Comparison of ENCODE assay signal across 12 cellular contexts in the genomic region with DNA sequence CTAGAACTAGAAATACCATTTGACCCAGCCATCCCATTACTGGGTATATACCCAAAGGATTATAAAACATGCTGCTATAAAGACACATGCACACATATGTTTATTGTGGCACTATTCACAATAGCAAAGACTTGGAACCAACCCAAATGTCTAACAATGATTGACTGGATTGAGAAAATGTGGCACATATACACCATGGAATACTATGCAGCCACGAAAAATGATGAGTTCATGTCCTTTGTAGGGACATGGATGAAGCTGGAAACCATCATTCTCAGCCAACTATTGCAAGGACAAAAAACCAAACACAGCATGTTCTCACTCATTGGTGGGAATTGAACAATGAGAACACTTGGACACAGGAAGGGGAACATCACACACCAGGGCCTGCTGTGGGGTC. TPM values are rescaled to one million over a fixed set of nuclear protein-coding genes. Genes with fewer than 3 reads are reported as not detected.
"Had no signal": no experiment of that assay in that cellular context is flagged by ENCODE, and none has a peak within 500 bp of the region (broad histone marks: within the 10 kb centered on the region; RNA-seq: fewer than 3 reads in every experiment).

No MANE protein-coding gene starts in this region.

RNA-seq across cellular contexts. Expression of a gene that starts 57.8 kb away (rescaled TPM):
- total RNA-seq: activated B cell treated with CpG ODN at 0.5 μM for 24 hours; activated CD4-positive, alpha-beta memory T cell treated with anti-CD3 and anti-CD28 coated beads, Interleukin-2, amount 10 ng/mL, durations not matched to agents 7 days and 5 days; activated CD4-positive, alpha-beta T cell treated with anti-CD3 and anti-CD28 coated beads for 36 hours; activated CD4-positive, alpha-beta T cell treated with anti-CD3 and anti-CD28 coated beads, Interleukin-2, amount 10 ng/mL, durations not matched to agents 24 days and 14 days; activated CD4-positive, alpha-beta T cell treated with anti-CD3 and anti-CD28 coated beads, Interleukin-2, amount 10 ng/mL, durations not matched to agents 7 days and 5 days; activated CD8-positive, alpha-beta memory T cell treated with anti-CD3 and anti-CD28 coated beads, Interleukin-2, amount 10 ng/mL, durations not matched to agents 7 days and 5 days; activated CD8-positive, alpha-beta T cell treated with anti-CD3 and anti-CD28 coated beads for 36 hours; activated CD8-positive, alpha-beta T cell treated with anti-CD3 and anti-CD28 coated beads, Interleukin-2, amount 10 ng/mL, durations not matched to agents 7 days and 5 days; T-helper 1 cell treated with Interleukin-12 subunit alpha and Interleukin-12 subunit beta and Interleukin-4 antibody, amounts not matched to agents 30 ng/mL and 1 ng/mL, for 36 hours; T-helper 17 cell; T-helper 2 cell treated with Interferon-gamma antibody and Interleukin-4, amounts not matched to agents 100 ng/mL and 5 ng/mL, for 36 hours; WTC11 had no signal
